In genomic region chr20:13588049-13588448, GRCh38 we compare ENCODE assay signal across 10 cellular contexts.
"Had no signal": no experiment of that assay in that cellular context is flagged by ENCODE, and none has a peak within 500 bp of the region (broad histone marks: within the 10 kb centered on the region; RNA-seq: fewer than 3 reads in every experiment).

No MANE protein-coding gene starts in this region.

- H3K4me2 ChIP-seq: GM23338, KMS-11 had no signal

- H3K27me3 Mint-ChIP-seq: IgD-negative memory B cell had no signal

- H3K4me1 Mint-ChIP-seq: GM23338, H9 had no signal

- H2AFZ ChIP-seq: GM23338 had no signal

- H3K4me3 ChIP-seq: GM23338 had no signal

- H3K27ac ChIP-seq: KMS-11 had no signal

- H3K9me3 Mint-ChIP-seq: HFFc6 had no signal

- FAIRE-seq: H1, H54, HTR-8/SVneo had no signal

- ATAC-seq: GM23338 had no signal

- H3K9ac ChIP-seq: KMS-11 had no signal

- H3K27ac Mint-ChIP-seq: GM23338, H9, HFFc6 had no signal

- DNase-seq: H9, HCEC 1CT, HFFc6, KBM-7 had no signal

- H3K4me3 Mint-ChIP-seq: GM23338, H9, HFFc6 had no signal
